ENCODE assay signal across 14 cellular contexts in the genomic region with DNA sequence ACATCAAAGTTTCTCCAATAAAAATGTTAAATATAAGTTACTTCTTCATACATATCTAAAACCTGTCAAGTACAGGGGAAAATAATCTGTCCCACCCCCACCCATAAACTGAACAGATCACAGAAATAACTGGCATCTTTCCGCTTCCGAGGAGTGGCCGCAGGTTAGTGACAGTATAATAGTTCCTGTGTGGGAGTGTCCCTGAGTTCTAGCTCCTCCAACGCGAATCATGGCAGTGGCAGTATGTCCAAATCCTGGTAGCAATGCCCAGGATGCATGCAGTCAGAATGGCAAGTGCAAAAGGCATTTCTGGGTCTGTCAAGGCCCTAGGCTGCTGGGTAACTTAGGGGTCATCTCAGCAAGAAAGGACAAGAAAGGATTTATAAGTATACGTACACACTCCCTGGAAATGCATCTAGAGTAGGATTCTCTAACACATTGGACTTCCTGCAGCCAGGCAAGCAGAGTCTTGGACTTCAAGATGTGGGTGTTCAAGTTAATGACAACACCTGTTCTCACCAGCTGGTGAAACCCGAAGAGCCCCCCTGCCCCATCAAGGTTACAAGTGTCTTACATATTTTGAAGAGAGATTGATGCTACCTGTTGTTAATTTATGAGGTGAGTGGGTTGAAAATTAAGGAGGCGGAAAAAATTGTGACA.
DNase-seq lines count a peak whose midpoint lies in the region; TF ChIP-seq lines count a peak whose summit lies in the region.
"Had no signal": no experiment of that assay in that cellular context is flagged by ENCODE, and none has a peak within 500 bp of the region (broad histone marks: within the 10 kb centered on the region; RNA-seq: fewer than 3 reads in every experiment).

No MANE protein-coding gene starts in this region.

- H2BK12ac ChIP-seq in mesenchymal stem cell (ENCODE audit: low read length in 2 of 2), result peak overlapping the region; percentile 95 to 96

- intact Hi-C loops in testis (cut with DNase I; ENCODE audit: low total_unique reads), result no loop called here
- intact Hi-C loops in posterior cingulate gyrus (cut with DNase I), result no loop called here

- peak overlapping the region; percentile 36 for H2AFZ ChIP-seq in mesenchymal stem cell (ENCODE audit: low read depth, low read length)

- peak overlapping the region; percentile 94 for H3K9ac ChIP-seq in mesenchymal stem cell (ENCODE audit: low read length)
- H3K9ac ChIP-seq: KMS-11 had no signal

- WGBS in mesenchymal stem cell, result 83% methylated on average over 7 of the region's 8 CpGs
- WGBS in testis, 2 donors, result 53 to 68% methylated on average over 8 of the region's 8 CpGs

- H2AK5ac ChIP-seq in mesenchymal stem cell (ENCODE audit: low read length, severe bottlenecking), result peak overlapping the region; percentile 76

- H3K4me1 ChIP-seq in mesenchymal stem cell (ENCODE audit: control insufficient read depth, insufficient read depth, low read depth, low read length) (peaks cover 11% of the 10 kb centered on the region), testis (peaks cover 66% of the 10 kb centered on the region)

- H3K27me3 ChIP-seq in mesenchymal stem cell (ENCODE audit: control insufficient read depth in 1 of 2, insufficient read depth in 1 of 2, low read length in 2 of 2) (no peaks in the 10 kb centered on the region), testis (no peaks in the 10 kb centered on the region)

- no peak for TF ChIP-seq POLR2A in testis (IDR thresholded peaks at IDR 0.05)

- H3K36me3 ChIP-seq in mesenchymal stem cell (ENCODE audit: control insufficient read depth in 1 of 2, insufficient read depth in 2 of 2, low read depth in 1 of 2, low read length in 2 of 2), result no peaks in the 10 kb centered on the region
- H3K36me3 ChIP-seq in testis (ENCODE audit: low read depth, missing control alignments), result no peaks in the 10 kb centered on the region

- H3K4me3 ChIP-seq in mesenchymal stem cell (ENCODE audit: insufficient read depth in 1 of 2, low read depth in 1 of 2, low read length in 2 of 2) (peak overlapping the region in 1 of 2 experiments; percentile 60), testis (no peak overlapping the region)

- peak overlapping the region in 1 of 2 experiments; percentile 83 for H3K14ac ChIP-seq in mesenchymal stem cell (ENCODE audit: low read length in 2 of 2)

- H3K79me1 ChIP-seq in mesenchymal stem cell (replicated peaks; ENCODE audit: low read length, poor library complexity, severe bottlenecking), result peaks cover 2% of the 10 kb centered on the region

- H4K91ac ChIP-seq in mesenchymal stem cell (ENCODE audit: low read length), result peak overlapping the region; percentile 77

- peak overlapping the region; percentile 76 for H4K8ac ChIP-seq in mesenchymal stem cell (ENCODE audit: low read length)

- no peak overlapping the region for H2BK15ac ChIP-seq in mesenchymal stem cell (ENCODE audit: low read depth, poor library complexity, severe bottlenecking)

- H3K27ac ChIP-seq in mesenchymal stem cell (ENCODE audit: low read length, poor library complexity, severe bottlenecking) (peak overlapping the region; percentile 95), testis (peak overlapping the region in 1 of 2 donors; percentile 85)
- H3K27ac ChIP-seq: KMS-11, VCaP had no signal

- H3K9me3 ChIP-seq in mesenchymal stem cell (ENCODE audit: control insufficient read depth, low read length), result no peaks in the 10 kb centered on the region
- H3K9me3 ChIP-seq in testis, result no peaks in the 10 kb centered on the region

- no peak overlapping the region for H2BK120ac ChIP-seq in mesenchymal stem cell (ENCODE audit: low read depth, low read length)

- H3K4ac ChIP-seq in mesenchymal stem cell (ENCODE audit: low read depth in 1 of 2, low read length in 2 of 2), result peak overlapping the region; percentile 15 to 91

- H3K4me2 ChIP-seq in mesenchymal stem cell (ENCODE audit: low read length, poor library complexity, severe bottlenecking), result no peak overlapping the region
- H3K4me2 ChIP-seq: KMS-11 had no signal

- no peak for TF ChIP-seq CTCF in testis (IDR thresholded peaks at IDR 0.05)

- no peak overlapping the region for H2BK5ac ChIP-seq in mesenchymal stem cell (ENCODE audit: low read depth, low read length, poor library complexity, severe bottlenecking)

- DNase-seq in LHCN-M2 (ENCODE audit: low read depth) (peak; percentile 56), SW480 (ENCODE audit: low spot score) (peak; percentile 55), mesenchymal stem cell (peak; percentile 13), testis (peak; percentile 29), LoVo (ENCODE audit: low spot score) (no peak), SKM-1 (lab: John Stamatoyannopoulos, UW; ENCODE audit: unreplicated experiment) (no peak), NCI-H146 treated with DMSO at 0.1 percent for 48 hours (lab: John Stamatoyannopoulos, UW; ENCODE audit: unreplicated experiment) (no peak), posterior cingulate gyrus (no peak)
- DNase-seq: anterior cingulate cortex, naive B cell, NCI-H2029, SHP77 had no signal

- H3K18ac ChIP-seq in mesenchymal stem cell (ENCODE audit: low read depth in 1 of 2, low read length in 2 of 2), result peak overlapping the region; percentile 82 to 90

- H3K23ac ChIP-seq in mesenchymal stem cell (ENCODE audit: low read length in 2 of 2), result no peak overlapping the region

Comparison
In these comparisons a context has a peak if more than half of its experiments do, and no peak if none do; other contexts are left out.
1. DNase-seq: peak in LHCN-M2 (single experiment), SW480 (single experiment), mesenchymal stem cell (single experiment) and testis (single experiment); none in LoVo (single experiment), SKM-1 (single experiment), NCI-H146 treated with DMSO at 0.1 percent for 48 hours (single experiment) and posterior cingulate gyrus (0 of 10).